ENCODE assay signal across 9 cellular contexts in the genomic region with DNA sequence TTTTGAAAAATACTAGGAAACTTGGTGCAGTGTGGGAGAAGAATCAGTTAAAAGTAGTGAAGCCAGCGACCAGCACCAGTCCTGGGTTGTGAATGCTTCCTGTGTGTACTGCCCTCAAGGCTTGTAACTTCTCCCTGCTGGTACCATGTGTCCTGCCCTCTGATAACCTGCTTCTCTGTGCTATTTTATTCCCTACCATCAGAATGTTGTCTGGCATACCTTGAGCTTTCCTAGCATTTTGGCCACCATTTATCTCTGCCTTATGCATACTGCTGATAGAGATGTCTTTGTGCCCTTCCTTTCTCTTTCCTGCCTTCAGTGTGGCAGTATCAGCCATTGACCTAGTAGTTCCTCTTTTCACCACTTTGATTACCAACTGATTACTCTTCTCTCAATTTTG. TPM values are rescaled to one million over a fixed set of nuclear protein-coding genes. Genes with fewer than 3 reads are reported as not detected.
A peak's percentile ranks its signal among the peaks of the same experiment; 100 is the strongest.
DNase-seq lines count a peak whose midpoint lies in the region; ATAC-seq and TF ChIP-seq lines count a peak whose summit lies in the region.
"Had no signal": no experiment of that assay in that cellular context is flagged by ENCODE, and none has a peak within 500 bp of the region (broad histone marks: within the 10 kb centered on the region; RNA-seq: fewer than 3 reads in every experiment).

No MANE protein-coding gene starts in this region.

- CTCF ChIA-PET in CD8-positive, alpha-beta T cell (lab: Charles Lee) = no interaction called here

- POLR2A ChIA-PET in CD8-positive, alpha-beta T cell (lab: Charles Lee) = no interaction called here

- peaks cover 51% of the 10 kb centered on the region for H3K4me1 ChIP-seq in CD8-positive, alpha-beta T cell (ENCODE audit: insufficient read depth, low read length)

- no peaks in the 10 kb centered on the region for H3K9me3 ChIP-seq in CD8-positive, alpha-beta T cell (ENCODE audit: low read length)

- intact Hi-C loops in CD8-positive, alpha-beta T cell (cut with DNase I, micrococcal nuclease) = loop anchor here (5.0 to 10.0 kb wide), 7 partner anchors 217 to 1587 kb away; partner anchors contain the start of genes PIK3C2A (in 2 of the 2), RPS13 (in 2 of the 2), SAAL1 (in 2 of the 2) and C11orf58 (in 1 of the 2)
- intact Hi-C loops in left colon (cut with DNase I, micrococcal nuclease) = loop anchor here in 1 of 2 donors (5.0 kb wide), 1 partner anchor 73 kb away; no protein-coding TSS in a partner anchor

- H3K27ac Mint-ChIP-seq in CD8-positive, alpha-beta T cell = peak overlapping the region; percentile 39
- H3K27ac Mint-ChIP-seq in activated naive CD8-positive, alpha-beta T cell treated with anti-CD3 and anti-CD28 coated beads for 36 hours = peak overlapping the region; percentile 34
- H3K27ac Mint-ChIP-seq in mesothelial cell of epicardium = peak overlapping the region; percentile 55

- H3K4me3 ChIP-seq in CD8-positive, alpha-beta T cell (ENCODE audit: low read depth, low read length) = no peak overlapping the region

- no peaks in the 10 kb centered on the region for H3K27me3 Mint-ChIP-seq in CD8-positive, alpha-beta T cell (ENCODE audit: low read depth)
- no peaks in the 10 kb centered on the region for H3K27me3 Mint-ChIP-seq in activated naive CD8-positive, alpha-beta T cell treated with anti-CD3 and anti-CD28 coated beads for 36 hours
- no peaks in the 10 kb centered on the region for H3K27me3 Mint-ChIP-seq in mesothelial cell of epicardium (ENCODE audit: low read depth)

- peaks cover 51% of the 10 kb centered on the region for H3K36me3 Mint-ChIP-seq in CD8-positive, alpha-beta T cell
- H3K36me3 Mint-ChIP-seq in activated naive CD8-positive, alpha-beta T cell treated with anti-CD3 and anti-CD28 coated beads for 36 hours = peaks cover 25% of the 10 kb centered on the region
- H3K36me3 Mint-ChIP-seq in mesothelial cell of epicardium = peaks cover 6% of the 10 kb centered on the region

- no peak overlapping the region for H3K27ac ChIP-seq in CD8-positive, alpha-beta T cell (ENCODE audit: low read depth, low read length)

- in situ Hi-C loops in KBM-7 (cut with MboI; ENCODE audit: low pct_unique_long_range_greater_than_20kb, low sequenced_read_pairs) = no loop called here

- no peaks in the 10 kb centered on the region for H3K27me3 ChIP-seq in CD8-positive, alpha-beta T cell (ENCODE audit: insufficient read depth, low read length)

- TF ChIP-seq CTCF in CD8-positive, alpha-beta T cell (IDR thresholded peaks at IDR 0.05) = no peak
- TF ChIP-seq CTCF in mesothelial cell of epicardium (IDR thresholded peaks at IDR 0.05; ENCODE audit: unreplicated experiment) = no peak

- no peak for ATAC-seq in CD8-positive, alpha-beta T cell
- ATAC-seq in HG02678 (IDR thresholded peaks at IDR 0.05; ENCODE audit: unreplicated experiment) (no peak), HG02870 (IDR thresholded peaks at IDR 0.05; ENCODE audit: unreplicated experiment) (no peak), left colon (no peak)

- H3K9me3 Mint-ChIP-seq in CD8-positive, alpha-beta T cell = no peaks in the 10 kb centered on the region
- no peaks in the 10 kb centered on the region for H3K9me3 Mint-ChIP-seq in activated naive CD8-positive, alpha-beta T cell treated with anti-CD3 and anti-CD28 coated beads for 36 hours
- no peaks in the 10 kb centered on the region for H3K9me3 Mint-ChIP-seq in mesothelial cell of epicardium

- DNase-seq in CD8-positive, alpha-beta T cell = no peak
- peak; percentile 60 for DNase-seq in KBM-7
- no peak for DNase-seq in activated naive CD8-positive, alpha-beta T cell treated with anti-CD3 and anti-CD28 coated beads for 36 hours
- no peak for DNase-seq in mesothelial cell of epicardium (ENCODE audit: low spot score in 2 of 2, unreplicated experiment in 2 of 2)
- DNase-seq in left colon = no peak
- no peak for DNase-seq in effector CD8-positive, alpha-beta T cell (lab: John Stamatoyannopoulos, UW)
- DNase-seq: amygdala had no signal

- peak overlapping the region; percentile 100 for H3K4me3 Mint-ChIP-seq in CD8-positive, alpha-beta T cell
- H3K4me3 Mint-ChIP-seq in activated naive CD8-positive, alpha-beta T cell treated with anti-CD3 and anti-CD28 coated beads for 36 hours = peak overlapping the region; percentile 95
- H3K4me3 Mint-ChIP-seq in mesothelial cell of epicardium = peak overlapping the region; percentile 91

- H3K4me1 Mint-ChIP-seq in CD8-positive, alpha-beta T cell (ENCODE audit: low read depth) = peaks cover 72% of the 10 kb centered on the region
- peaks cover 47% of the 10 kb centered on the region for H3K4me1 Mint-ChIP-seq in activated naive CD8-positive, alpha-beta T cell treated with anti-CD3 and anti-CD28 coated beads for 36 hours
- H3K4me1 Mint-ChIP-seq in mesothelial cell of epicardium = peaks cover 53% of the 10 kb centered on the region

- no peaks in the 10 kb centered on the region for H3K36me3 ChIP-seq in CD8-positive, alpha-beta T cell (ENCODE audit: insufficient read depth, low read length)

RNA-seq across cellular contexts. Expression of gene GTF2H1, which starts 2.0 kb away (rescaled TPM):
- total RNA-seq in CD8-positive, alpha-beta T cell = 10 to 100 TPM; 11.3 to 14.3 TPM
- 10 to 100 TPM; 61.1 to 63.2 TPM for total RNA-seq in activated naive CD8-positive, alpha-beta T cell treated with anti-CD3 and anti-CD28 coated beads for 36 hours
- total RNA-seq in mesothelial cell of epicardium = 45.9 to 47.8 TPM (median 46.2 TPM) in 3 replicates
- total RNA-seq in left colon = 10 to 100 TPM; 29.3 to 30.0 TPM

RNA-seq across cellular contexts. Expression of gene HPS5, which starts 2.4 kb away (rescaled TPM):
- total RNA-seq in CD8-positive, alpha-beta T cell = 10 to 100 TPM in 1 of 2 experiments, 1 to 10 TPM in 1; 9.9 to 12.6 TPM
- total RNA-seq in activated naive CD8-positive, alpha-beta T cell treated with anti-CD3 and anti-CD28 coated beads for 36 hours = 10 to 100 TPM; 14.1 to 15.9 TPM
- total RNA-seq in mesothelial cell of epicardium = 19.6 to 21.5 TPM (median 21.4 TPM) in 3 replicates
- total RNA-seq in left colon = 10 to 100 TPM in 1 of 2 donors, 1 to 10 TPM in 1; 8.4 to 12.9 TPM

RNA-seq across cellular contexts. Expression of gene SAA1, which starts 58.3 kb away (rescaled TPM):
- not detected for total RNA-seq in CD8-positive, alpha-beta T cell
- not detected for total RNA-seq in activated naive CD8-positive, alpha-beta T cell treated with anti-CD3 and anti-CD28 coated beads for 36 hours
- not detected in 3 replicates for total RNA-seq in mesothelial cell of epicardium
- total RNA-seq in left colon = 10 to 100 TPM in 1 of 2 donors, 1 to 10 TPM in 1; 3.1 to 11.3 TPM
